21 cellular contexts compared by ENCODE assay signal in genomic region chr17:37388266-37388665, GRCh38. TPM values are rescaled to one million over a fixed set of nuclear protein-coding genes. Genes with fewer than 3 reads are reported as not detected.
DNase-seq lines count a peak whose midpoint lies in the region; ATAC-seq, FAIRE-seq and TF ChIP-seq lines count a peak whose summit lies in the region.
"Had no signal": no experiment of that assay in that cellular context is flagged by ENCODE, and none has a peak within 500 bp of the region (broad histone marks: within the 10 kb centered on the region; RNA-seq: fewer than 3 reads in every experiment).

No MANE protein-coding gene starts in this region.

- H3K27me3 Mint-ChIP-seq in T-cell: no peaks in the 10 kb centered on the region
- H3K27me3 Mint-ChIP-seq: activated CD8-positive, alpha-beta memory T cell treated with anti-CD3 and anti-CD28 coated beads, Interleukin-2, amount 10 ng/mL, durations not matched to agents 7 days and 5 days; activated naive CD8-positive, alpha-beta T cell treated with anti-CD3 and anti-CD28 coated beads, Interleukin-2, amount 10 ng/mL, durations not matched to agents 7 days and 5 days; activated T-helper 17 cell treated with anti-CD3 and anti-CD28 coated beads, Interleukin-2, amount 50 U/mL, for 72 hours had no signal

- no peak for FAIRE-seq in RCC 7860 (lab: Jason Lieb, UNC)
- FAIRE-seq: GM12891 had no signal

- no peaks in the 10 kb centered on the region for H3K9me3 Mint-ChIP-seq in T-cell
- H3K9me3 Mint-ChIP-seq: activated naive CD8-positive, alpha-beta T cell treated with anti-CD3 and anti-CD28 coated beads, Interleukin-2, amount 10 ng/mL, durations not matched to agents 7 days and 5 days; activated T-helper 17 cell treated with anti-CD3 and anti-CD28 coated beads, Interleukin-2, amount 50 U/mL, for 72 hours had no signal

- no peak for ATAC-seq in T-cell (replicated peaks in 1 of 4)
- ATAC-seq: activated CD8-positive, alpha-beta memory T cell treated with anti-CD3 and anti-CD28 coated beads, Interleukin-2, amount 10 ng/mL, durations not matched to agents 7 days and 5 days; activated T-helper 17 cell treated with anti-CD3 and anti-CD28 coated beads, Interleukin-2, amount 50 U/mL, for 72 hours; left ventricle myocardium superior had no signal

- no peaks in the 10 kb centered on the region for H3K36me3 Mint-ChIP-seq in T-cell
- H3K36me3 Mint-ChIP-seq: activated CD8-positive, alpha-beta memory T cell treated with anti-CD3 and anti-CD28 coated beads, Interleukin-2, amount 10 ng/mL, durations not matched to agents 7 days and 5 days; activated naive CD8-positive, alpha-beta T cell treated with anti-CD3 and anti-CD28 coated beads, Interleukin-2, amount 10 ng/mL, durations not matched to agents 7 days and 5 days had no signal

- POLR2A ChIA-PET in T-cell (lab: Charles Lee): no interaction called here

- CTCF ChIA-PET in T-cell (lab: Charles Lee): no interaction called here

- DNase-seq in AG20443 (ENCODE audit: low spot score): peak; percentile 29
- DNase-seq in RCC 7860 (ENCODE audit: low spot score): peak; percentile 27
- peak; percentile 45 for DNase-seq in epithelial cell of esophagus (ENCODE audit: low read depth)
- DNase-seq in renal cortical epithelial cell (ENCODE audit: low read depth): peak; percentile 53
- DNase-seq in hypothalamus (lab: John Stamatoyannopoulos, UW): no peak
- DNase-seq in stimulated activated CD4-positive, alpha-beta T cell treated with anti-CD3 and anti-CD28 coated beads, Interleukin-4, amount 100 ng/mL, for 4 hours: no peak
- DNase-seq in T-cell: no peak
- DNase-seq: activated CD8-positive, alpha-beta memory T cell treated with anti-CD3 and anti-CD28 coated beads, Interleukin-2, amount 10 ng/mL, durations not matched to agents 7 days and 5 days; activated naive CD8-positive, alpha-beta T cell treated with anti-CD3 and anti-CD28 coated beads, Interleukin-2, amount 10 ng/mL, durations not matched to agents 7 days and 5 days; erythroblast; left ventricle myocardium superior; NCI-H1930; NCI-H524 treated with DMSO at 0.1 percent for 48 hours; stimulated activated CD4-positive, alpha-beta T cell treated with anti-CD3 and anti-CD28 coated beads, Interleukin-15, amount 100 ng/mL, for 24 hours had no signal

- H3K27ac Mint-ChIP-seq in T-cell: no peak overlapping the region
- H3K27ac Mint-ChIP-seq: activated CD8-positive, alpha-beta memory T cell treated with anti-CD3 and anti-CD28 coated beads, Interleukin-2, amount 10 ng/mL, durations not matched to agents 7 days and 5 days; activated naive CD8-positive, alpha-beta T cell treated with anti-CD3 and anti-CD28 coated beads, Interleukin-2, amount 10 ng/mL, durations not matched to agents 7 days and 5 days; activated T-helper 17 cell treated with anti-CD3 and anti-CD28 coated beads, Interleukin-2, amount 50 U/mL, for 72 hours had no signal

- H3K4me3 Mint-ChIP-seq in T-cell: no peak overlapping the region
- H3K4me3 Mint-ChIP-seq: activated CD8-positive, alpha-beta memory T cell treated with anti-CD3 and anti-CD28 coated beads, Interleukin-2, amount 10 ng/mL, durations not matched to agents 7 days and 5 days; activated naive CD8-positive, alpha-beta T cell treated with anti-CD3 and anti-CD28 coated beads, Interleukin-2, amount 10 ng/mL, durations not matched to agents 7 days and 5 days; activated T-helper 17 cell treated with anti-CD3 and anti-CD28 coated beads, Interleukin-2, amount 50 U/mL, for 72 hours had no signal

- TF ChIP-seq CTCF in epithelial cell of esophagus (IDR thresholded peaks at IDR 0.05; ENCODE audit: insufficient read depth, low read depth, low read length, missing control alignments): no peak

- no peak overlapping the region for H3K4me3 ChIP-seq in epithelial cell of esophagus (ENCODE audit: low read length)
- H3K4me3 ChIP-seq: BLaER1, breast epithelium, HAP-1 had no signal

- peaks cover 11 to 14% (median 12%) of the 10 kb centered on the region in 3 donors for H3K4me1 Mint-ChIP-seq in T-cell

RNA-seq across cellular contexts. Expression of gene C17orf78, which starts 12.5 kb away (rescaled TPM):
- total RNA-seq in renal cortical epithelial cell (not detected in 2 replicates), T-cell (not detected)
- total RNA-seq: activated CD8-positive, alpha-beta memory T cell treated with anti-CD3 and anti-CD28 coated beads, Interleukin-2, amount 10 ng/mL, durations not matched to agents 7 days and 5 days; activated naive CD8-positive, alpha-beta T cell treated with anti-CD3 and anti-CD28 coated beads, Interleukin-2, amount 10 ng/mL, durations not matched to agents 7 days and 5 days; activated T-helper 17 cell treated with anti-CD3 and anti-CD28 coated beads, Interleukin-2, amount 50 U/mL, for 72 hours; breast epithelium; dermis microvascular lymphatic vessel endothelial cell; left ventricle myocardium superior; temporal lobe had no signal

RNA-seq across cellular contexts. Expression of gene ACACA, which starts 18.4 kb away (rescaled TPM):
- 46.4 and 77.5 TPM in 2 replicates for total RNA-seq in renal cortical epithelial cell
- 10 to 100 TPM; 15.9 to 30.2 (median 18.0) TPM for total RNA-seq in T-cell

RNA-seq across cellular contexts. Expression of gene TADA2A, which starts 18.4 kb away (rescaled TPM):
- 14.5 and 15.5 TPM in 2 replicates for total RNA-seq in renal cortical epithelial cell
- 10 to 100 TPM; 14.5 to 27.3 (median 21.9) TPM for total RNA-seq in T-cell

Comparison
In these comparisons a context has a peak if more than half of its experiments do, and no peak if none do; other contexts are left out.
1. DNase-seq: peak in AG20443 (single experiment), RCC 7860 (single experiment), epithelial cell of esophagus (single experiment) and renal cortical epithelial cell (single experiment); none in hypothalamus (0 of 51), stimulated activated CD4-positive, alpha-beta T cell treated with anti-CD3 and anti-CD28 coated beads, Interleukin-4, amount 100 ng/mL, for 4 hours (0 of 2) and T-cell (0 of 34).